Comparison of ENCODE assay signal across 12 cellular contexts in genomic region chr1:67880056-67880601, GRCh38. TPM values are rescaled to one million over a fixed set of nuclear protein-coding genes. Genes with fewer than 3 reads are reported as not detected.
A peak's percentile ranks its signal among the peaks of the same experiment; 100 is the strongest.
DNase-seq lines count a peak whose midpoint lies in the region; ATAC-seq, FAIRE-seq and TF ChIP-seq lines count a peak whose summit lies in the region.
"Had no signal": no experiment of that assay in that cellular context is flagged by ENCODE, and none has a peak within 500 bp of the region (broad histone marks: within the 10 kb centered on the region; RNA-seq: fewer than 3 reads in every experiment).

No MANE protein-coding gene starts in this region.

- no peak for TF ChIP-seq RAD21 in K562 (CRISPR knock-in tag; conservative IDR thresholded peaks at IDR 0.05 in 1 of 2, IDR thresholded peaks at IDR 0.05 in 1 of 2)

- H3K4me3 ChIP-seq in K562 (no peak overlapping the region), trophoblast cell (ENCODE audit: low read depth, low read length) (no peak overlapping the region)
- H3K4me3 ChIP-seq: GM12878 had no signal

- no peaks in the 10 kb centered on the region for H3K79me1 ChIP-seq in trophoblast cell (ENCODE audit: low read length)

- ATAC-seq in K562 (no peak), HG03108 (IDR thresholded peaks at IDR 0.05; ENCODE audit: unreplicated experiment) (no peak), HG02588 (IDR thresholded peaks at IDR 0.05; ENCODE audit: unreplicated experiment) (no peak)
- ATAC-seq: GM12878 had no signal

- no peak overlapping the region for H4K91ac ChIP-seq in trophoblast cell (ENCODE audit: low read depth, low read length)

- no TSS peak for BruUV-seq in K562 (replicated peaks; lab: Mats Ljungman, UMichigan)

- no peak overlapping the region for H2BK12ac ChIP-seq in trophoblast cell (ENCODE audit: low read length)

- H2BK120ac ChIP-seq in trophoblast cell (ENCODE audit: insufficient read depth, low read length, poor library complexity): no peak overlapping the region

- no peak overlapping the region for H2BK5ac ChIP-seq in trophoblast cell (ENCODE audit: low read depth, low read length, poor library complexity)

- H3K9ac ChIP-seq in K562 (ENCODE audit: insufficient read depth in 1 of 2, low read depth in 2 of 2, low read length in 2 of 2) (no peak overlapping the region), trophoblast cell (ENCODE audit: low read length) (no peak overlapping the region)
- H3K9ac ChIP-seq: parathyroid adenoma had no signal

- CTCF ChIA-PET in K562 (lab: Yijun Ruan, JAX; ENCODE audit: low intra/inter-chr PET ratio): interaction anchor here (0.6 kb wide), 1 partner anchor 150 kb away, joined by 3 read pairs; no protein-coding TSS in a partner anchor

- in situ Hi-C loops in K562 (cut with MboI): no loop called here

- H3K14ac ChIP-seq in trophoblast cell (ENCODE audit: low read length): no peak overlapping the region

- H3K79me2 ChIP-seq in K562 (ENCODE audit: control insufficient read depth, insufficient read depth, low read length) (no peaks in the 10 kb centered on the region), trophoblast cell (ENCODE audit: control insufficient read depth, insufficient read depth, low read length, poor library complexity) (no peaks in the 10 kb centered on the region)
- H3K79me2 ChIP-seq: parathyroid adenoma had no signal

- H3K4me1 ChIP-seq in K562 (replicated peaks in 1 of 2; ENCODE audit: control insufficient read depth in 2 of 2, insufficient read depth in 2 of 2, low read length in 2 of 2): no peaks in the 10 kb centered on the region; a peak in 2 of 5 replicates
- H3K4me1 ChIP-seq in trophoblast cell (ENCODE audit: control insufficient read depth in 1 of 2, insufficient read depth in 2 of 2, low read length in 2 of 2): no peaks in the 10 kb centered on the region
- H3K4me1 ChIP-seq: parathyroid adenoma had no signal

- H4K12ac ChIP-seq in trophoblast cell (ENCODE audit: low read depth, low read length): no peak overlapping the region

- H2AFZ ChIP-seq in K562 (ENCODE audit: low read depth, low read length) (no peak overlapping the region; the same call in 1 of the 2 replicates), trophoblast cell (ENCODE audit: insufficient read depth, low read length, poor library complexity) (no peak overlapping the region)
- H2AFZ ChIP-seq: parathyroid adenoma had no signal

- H2AK5ac ChIP-seq in trophoblast cell (ENCODE audit: low read length): no peak overlapping the region

- no peak for FAIRE-seq in K562 (lab: Jason Lieb, UNC)
- FAIRE-seq: GM12878, TTC549 had no signal

- H3K27ac ChIP-seq in K562 (ENCODE audit: extremely low read depth, low read depth, low read length) (no peak overlapping the region), trophoblast cell (ENCODE audit: low read depth, low read length) (no peak overlapping the region)
- H3K27ac ChIP-seq: parathyroid adenoma had no signal

- no peaks in the 10 kb centered on the region for H4K20me1 ChIP-seq in K562 (replicated peaks; ENCODE audit: control insufficient read depth, insufficient read depth, low read length)

- no peaks in the 10 kb centered on the region for H3K9me1 ChIP-seq in K562 (ENCODE audit: control insufficient read depth, insufficient read depth, low read length)

- peak; percentile 80 for DNase-seq in HCEC 1CT
- peak; percentile 87 for DNase-seq in NCI-H2171 treated with DMSO at 0.1 percent for 48 hours (lab: John Stamatoyannopoulos, UW)
- DNase-seq in K562 (ENCODE audit: extremely low read depth in 1 of 4, low spot score in 3 of 4): no peak
- DNase-seq in trophoblast cell: peak; percentile 40 to 67
- DNase-seq in activated CD4-positive, alpha-beta T cell treated with anti-CD3 and anti-CD28 coated beads, Interleukin-2, amount 50 U/mL, for 48 hours: no peak
- DNase-seq: activated naive CD8-positive, alpha-beta T cell treated with anti-CD3 and anti-CD28 coated beads for 36 hours; head of caudate nucleus had no signal

- WGBS in K562 (ENCODE audit: insufficient coverage, low coverage, missing lambda C conversion rate): 6% methylated on average over 3 of the region's 3 CpGs
- no CpG with 5 or more reads among the region's 3 CpGs for WGBS in trophoblast cell (ENCODE audit: extremely low coverage, insufficient coverage, insufficient read length)

- H3K18ac ChIP-seq in trophoblast cell (ENCODE audit: low read length): no peak overlapping the region

- no peak for TF ChIP-seq CTCF in K562 (IDR thresholded peaks at IDR 0.05 in 2 of 3, conservative IDR thresholded peaks at IDR 0.05 in 1 of 3; ENCODE audit: insufficient read depth in 2 of 3, low read depth in 1 of 3, low read length in 3 of 3)

- POLR2A ChIA-PET in K562 (lab: Yijun Ruan, JAX): no interaction called here

- H3K27me3 ChIP-seq in K562 (ENCODE audit: control insufficient read depth in 2 of 2, insufficient read depth in 2 of 2, low read length in 2 of 2) (no peaks in the 10 kb centered on the region), trophoblast cell (ENCODE audit: insufficient read depth, low read length) (no peaks in the 10 kb centered on the region)

- no peak for TF ChIP-seq POLR2A in K562 (conservative IDR thresholded peaks at IDR 0.05)

- H3K23ac ChIP-seq in trophoblast cell (ENCODE audit: low read length): no peak overlapping the region

- H3K4me2 ChIP-seq in K562 (ENCODE audit: insufficient read depth, low read length) (no peak overlapping the region), trophoblast cell (ENCODE audit: low read length) (no peak overlapping the region)

- no peaks in the 10 kb centered on the region for H3K36me3 ChIP-seq in K562 (ENCODE audit: control insufficient read depth, insufficient read depth, low read length)
- no peaks in the 10 kb centered on the region for H3K36me3 ChIP-seq in trophoblast cell (ENCODE audit: control insufficient read depth in 1 of 2, insufficient read depth in 2 of 2, low read length in 2 of 2)

- no peak overlapping the region for H4K8ac ChIP-seq in trophoblast cell (ENCODE audit: low read depth, low read length)

- H3K9me3 ChIP-seq in K562 (replicated peaks; ENCODE audit: control insufficient read depth, insufficient read depth, low read depth, low read length) (no peaks in the 10 kb centered on the region), trophoblast cell (ENCODE audit: insufficient read depth, low read depth, low read length) (no peaks in the 10 kb centered on the region)

- intact Hi-C loops in K562 (cut with micrococcal nuclease): no loop called here

- TF ChIP-seq EP300 in K562 (IDR thresholded peaks at IDR 0.05; ENCODE audit: low read length): no peak; the same call in 1 of the 2 replicates

- no peak overlapping the region for H3K4ac ChIP-seq in trophoblast cell (ENCODE audit: low read depth, low read length)

TF ChIP-seq in K562, 482 proteins besides CTCF, POLR2A, EP300 and RAD21 (continues in another document):
- TF ChIP-seq ZMIZ1 (IDR thresholded peaks at IDR 0.05; ENCODE audit: low read depth in 2 of 2, low read length in 2 of 2) (no peak), RHOXF2B (CRISPR knock-in tag; conservative IDR thresholded peaks at IDR 0.05) (no peak), FOSL1 (tag; conservative IDR thresholded peaks at IDR 0.05) (peak; percentile 90), CEBPG (CRISPR knock-in tag; IDR thresholded peaks at IDR 0.05) (no peak), CEBPG (tag; conservative IDR thresholded peaks at IDR 0.05 in 1 of 2, IDR thresholded peaks at IDR 0.05 in 1 of 2) (0 out of 4 replicates have a peak, but pooled peaks of 1 of the 2 experiments have one; percentile 41), U2AF1 (optimal IDR thresholded peaks at IDR 0.05; ENCODE audit: low read depth, low read length) (no peak), RFX1 (IDR thresholded peaks at IDR 0.05) (peak; percentile 27; the same call in 1 of the 2 replicates)

RNA-seq across cellular contexts. Expression of gene GNG12, which starts 46.9 kb away (rescaled TPM):
- total RNA-seq in K562 (2011; cell fraction: chromatin; rRNA removed; ENCODE audit: low replicate concordance): 1.7 and 2.8 TPM in 2 replicates
- 0.13 and 0.50 TPM in 2 replicates for total RNA-seq in K562 (2011; cell fraction: nucleolus; rRNA removed)
- total RNA-seq in K562 (2011; cell fraction: nucleoplasm; rRNA removed): 0.88 and 2.5 TPM in 2 replicates
- total RNA-seq in K562 (2014; rRNA removed): 3.3 and 3.6 TPM in 2 replicates
- total RNA-seq in K562 (2014; rRNA removed; fragmentation: Illumina TruSeq; extraction: Trizol): 6.0 and 6.6 TPM in 2 replicates
- 4.9 and 5.6 TPM in 2 replicates for total RNA-seq in K562 (2015; rRNA removed; fragmentation: Illumina TruSeq; extraction: Trizol)
- 3.7 and 4.1 TPM in 2 replicates for total RNA-seq in K562 (2021)
- polyA plus RNA-seq in K562 (2011; rRNA removed): 4.6 and 7.5 TPM in 2 replicates
- 0.82 and 5.4 TPM in 2 replicates for polyA plus RNA-seq in K562 (2011; cell fraction: cytosol; rRNA removed)
- 1.5 and 4.3 TPM in 2 replicates for polyA plus RNA-seq in K562 (2011; cell fraction: nucleus; rRNA removed)
- 3.2 and 4.9 TPM in 2 replicates for polyA plus RNA-seq in K562 (2012)
- 4.2 and 5.4 TPM in 2 replicates for polyA plus RNA-seq in K562 (2014; fragmentation: Illumina TruSeq; extraction: Trizol)
- 1 to 10 TPM; 2.6 to 2.7 TPM for polyA plus RNA-seq in K562 (2014; fragmentation: Nextera tagmentation; extraction: Ambion mirVana)
- polyA plus RNA-seq in K562 (2014; rRNA removed): 2.8 and 3.0 TPM in 2 replicates
- 3.9 and 9.8 TPM in 2 replicates for polyA minus RNA-seq in K562 (2011; rRNA and poly(A)+ RNA removed)
- 1.4 and 3.4 TPM in 2 replicates for polyA minus RNA-seq in K562 (2011; cell fraction: cytosol; rRNA and poly(A)+ RNA removed)
- 0.67 and 3.6 TPM in 2 replicates for polyA minus RNA-seq in K562 (2011; cell fraction: nucleus; rRNA and poly(A)+ RNA removed)
- polyA plus RNA-seq in trophoblast cell (2013): 44.5 and 46.2 TPM in 2 replicates

Comparison
In these comparisons a context has a peak if more than half of its experiments do, and no peak if none do; other contexts are left out.
1. DNase-seq: peak in HCEC 1CT (single experiment), NCI-H2171 treated with DMSO at 0.1 percent for 48 hours (single experiment) and trophoblast cell (2 of 2); none in K562 (0 of 4) and activated CD4-positive, alpha-beta T cell treated with anti-CD3 and anti-CD28 coated beads, Interleukin-2, amount 50 U/mL, for 48 hours (0 of 2).